In the genomic region with DNA sequence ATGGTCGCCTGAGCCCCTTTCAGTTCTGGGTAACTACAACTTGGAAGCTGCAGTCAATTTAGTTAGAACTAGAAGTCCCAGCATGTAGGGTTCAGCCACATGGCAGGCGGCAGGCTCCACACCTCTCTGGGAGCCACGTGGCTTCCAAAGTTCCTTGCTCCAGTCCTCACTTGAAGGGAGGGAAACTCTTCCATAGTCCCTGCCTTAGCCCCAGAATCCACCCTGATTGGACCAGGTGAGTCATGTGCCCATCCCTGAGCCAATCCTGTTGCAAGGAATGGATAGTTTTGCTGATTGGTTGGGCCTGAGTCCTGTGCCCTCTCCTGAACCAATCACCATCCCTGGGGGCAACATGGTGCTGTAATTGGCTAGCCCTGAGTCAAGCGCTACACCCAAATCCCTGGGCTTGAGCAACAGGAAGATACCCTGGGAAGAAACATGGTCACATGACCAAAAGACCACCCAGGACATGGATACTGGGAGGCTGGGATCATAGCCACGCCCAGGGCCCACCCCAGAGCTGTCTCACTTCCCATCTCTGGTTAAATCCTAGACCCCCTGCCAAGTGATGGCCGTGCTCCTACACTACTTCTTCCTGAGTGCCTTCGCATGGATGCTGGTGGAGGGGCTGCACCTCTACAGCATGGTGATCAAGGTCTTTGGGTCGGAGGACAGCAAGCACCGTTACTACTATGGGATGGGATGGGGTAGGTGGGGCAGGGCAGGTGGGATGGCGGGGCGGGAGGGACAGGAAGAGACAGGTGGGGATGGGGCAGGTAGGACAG, we compare ENCODE assay signal across 19 cellular contexts.
DNase-seq lines count a peak whose midpoint lies in the region; ATAC-seq and TF ChIP-seq lines count a peak whose summit lies in the region.
"Had no signal": no experiment of that assay in that cellular context is flagged by ENCODE, and none has a peak within 500 bp of the region (broad histone marks: within the 10 kb centered on the region; RNA-seq: fewer than 3 reads in every experiment).

No MANE protein-coding gene starts in this region.

- H3K4me1 Mint-ChIP-seq in CD14-positive monocyte, result peaks cover 11% of the 10 kb centered on the region
- peaks cover 7% of the 10 kb centered on the region for H3K4me1 Mint-ChIP-seq in chondrocyte (ENCODE audit: low read depth)
- peaks cover 10% of the 10 kb centered on the region for H3K4me1 Mint-ChIP-seq in type B pancreatic cell (ENCODE audit: unreplicated experiment)

- H3K27ac Mint-ChIP-seq in CD14-positive monocyte, result no peak overlapping the region
- no peak overlapping the region for H3K27ac Mint-ChIP-seq in chondrocyte (ENCODE audit: unreplicated experiment)
- H3K27ac Mint-ChIP-seq in type B pancreatic cell, result no peak overlapping the region
- no peak overlapping the region for H3K27ac Mint-ChIP-seq in activated naive CD4-positive, alpha-beta T cell treated with anti-CD3 and anti-CD28 coated beads, Interleukin-2, amount 50 U/mL, for 72 hours
- H3K27ac Mint-ChIP-seq: CD8-positive, alpha-beta T cell; IgD-negative memory B cell had no signal

- ATAC-seq in sciatic nerve, result no peak
- no peak for ATAC-seq in activated naive CD4-positive, alpha-beta T cell treated with anti-CD3 and anti-CD28 coated beads, Interleukin-2, amount 50 U/mL, for 72 hours
- ATAC-seq: CD8-positive, alpha-beta T cell had no signal

- peak; percentile 30 for DNase-seq in CD14-positive monocyte (ENCODE audit: low spot score)
- DNase-seq in chondrocyte (ENCODE audit: low spot score), result peak; percentile 62
- DNase-seq in sciatic nerve (ENCODE audit: low spot score), result peak; percentile 45
- no peak for DNase-seq in hippocampal formation (lab: John Stamatoyannopoulos, UW)
- no peak for DNase-seq in type B pancreatic cell (ENCODE audit: extremely low spot score, unreplicated experiment)
- DNase-seq in activated naive CD4-positive, alpha-beta T cell treated with anti-CD3 and anti-CD28 coated beads, Interleukin-2, amount 50 U/mL, for 72 hours (ENCODE audit: low spot score in 2 of 2), result no peak
- no peak for DNase-seq in activated naive CD4-positive, alpha-beta T cell (lab: John Stamatoyannopoulos, UW)
- DNase-seq: CD8-positive, alpha-beta T cell; DMS79 treated with DMSO at 0.1 percent for 48 hours; GOT3; MV-4-11; NCI-H1417 treated with DMSO at 0.1 percent for 48 hours; NCI-H2029 treated with DMSO at 0.1 percent for 48 hours; NCI-H748 treated with DMSO at 0.1 percent for 48 hours; OCI-M1; SJCRH30; SW 1271 had no signal

- H3K9me3 Mint-ChIP-seq in CD14-positive monocyte (peaks cover 0 to 5% (median 3%) of the 10 kb centered on the region in 7 donors), chondrocyte (ENCODE audit: low read depth) (peaks cover 9% of the 10 kb centered on the region), type B pancreatic cell (no peaks in the 10 kb centered on the region)
- peaks cover 0 to 12% of the 10 kb centered on the region in 2 donors for H3K9me3 Mint-ChIP-seq in activated naive CD4-positive, alpha-beta T cell treated with anti-CD3 and anti-CD28 coated beads, Interleukin-2, amount 50 U/mL, for 72 hours

- no peak for TF ChIP-seq EP300 in Ishikawa (IDR thresholded peaks at IDR 0.05; ENCODE audit: borderline replicate concordance)

- H3K4me3 Mint-ChIP-seq in CD14-positive monocyte, result no peak overlapping the region
- no peak overlapping the region for H3K4me3 Mint-ChIP-seq in chondrocyte (ENCODE audit: unreplicated experiment)
- no peak overlapping the region for H3K4me3 Mint-ChIP-seq in type B pancreatic cell
- H3K4me3 Mint-ChIP-seq: CD8-positive, alpha-beta T cell; IgD-negative memory B cell had no signal

- TF ChIP-seq RAD21 in Ishikawa (IDR thresholded peaks at IDR 0.05; ENCODE audit: low read depth), result no peak

- intact Hi-C loops in CD14-positive monocyte (cut with micrococcal nuclease) (loop anchor here in 1 of 2 donors (10.0 kb wide), 2 partner anchors 346 to 726 kb away; no protein-coding TSS in a partner anchor), sciatic nerve (cut with DNase I) (loop anchor here (10.0 kb wide), 1 partner anchor 346 kb away; no protein-coding TSS in a partner anchor)

- peaks cover 9 to 14% (median 9%) of the 10 kb centered on the region in 3 donors for H3K27me3 Mint-ChIP-seq in CD14-positive monocyte (ENCODE audit: low read depth in 3 of 3)
- peaks cover 27% of the 10 kb centered on the region for H3K27me3 Mint-ChIP-seq in chondrocyte (ENCODE audit: low read depth)
- H3K27me3 Mint-ChIP-seq in type B pancreatic cell, result no peaks in the 10 kb centered on the region

- H3K36me3 Mint-ChIP-seq in CD14-positive monocyte (peaks cover 14 to 16% of the 10 kb centered on the region in 2 donors), chondrocyte (ENCODE audit: low read depth) (peaks cover 3% of the 10 kb centered on the region), type B pancreatic cell (no peaks in the 10 kb centered on the region)
- no peaks in the 10 kb centered on the region for H3K36me3 Mint-ChIP-seq in activated naive CD4-positive, alpha-beta T cell treated with anti-CD3 and anti-CD28 coated beads, Interleukin-2, amount 50 U/mL, for 72 hours
- H3K36me3 Mint-ChIP-seq: CD8-positive, alpha-beta T cell had no signal

- TF ChIP-seq CTCF in CD14-positive monocyte (IDR thresholded peaks at IDR 0.05) (no peak), chondrocyte (IDR thresholded peaks at IDR 0.05) (no peak), type B pancreatic cell (conservative IDR thresholded peaks at IDR 0.05) (no peak)

TF ChIP-seq in Ishikawa, 13 proteins besides CTCF, POLR2A, EP300 and RAD21:
- no peak for TF ChIP-seq TEAD4 (IDR thresholded peaks at IDR 0.05)
- TF ChIP-seq, protein P1, sequence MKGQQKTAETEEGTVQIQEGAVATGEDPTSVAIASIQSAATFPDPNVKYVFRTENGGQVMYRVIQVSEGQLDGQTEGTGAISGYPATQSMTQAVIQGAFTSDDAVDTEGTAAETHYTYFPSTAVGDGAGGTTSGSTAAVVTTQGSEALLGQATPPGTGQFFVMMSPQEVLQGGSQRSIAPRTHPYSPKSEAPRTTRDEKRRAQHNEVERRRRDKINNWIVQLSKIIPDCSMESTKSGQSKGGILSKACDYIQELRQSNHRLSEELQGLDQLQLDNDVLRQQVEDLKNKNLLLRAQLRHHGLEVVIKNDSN (IDR thresholded peaks at IDR 0.05), result peak; percentile 62

Comparison
In these comparisons a context has a peak if more than half of its experiments do, and no peak if none do; other contexts are left out.
1. DNase-seq: peak in CD14-positive monocyte (single experiment), chondrocyte (single experiment) and sciatic nerve (single experiment); none in hippocampal formation (0 of 2), type B pancreatic cell (single experiment), activated naive CD4-positive, alpha-beta T cell treated with anti-CD3 and anti-CD28 coated beads, Interleukin-2, amount 50 U/mL, for 72 hours (0 of 2) and activated naive CD4-positive, alpha-beta T cell (0 of 4).